ENCODE assay signal across 8 cellular contexts in the genomic region with DNA sequence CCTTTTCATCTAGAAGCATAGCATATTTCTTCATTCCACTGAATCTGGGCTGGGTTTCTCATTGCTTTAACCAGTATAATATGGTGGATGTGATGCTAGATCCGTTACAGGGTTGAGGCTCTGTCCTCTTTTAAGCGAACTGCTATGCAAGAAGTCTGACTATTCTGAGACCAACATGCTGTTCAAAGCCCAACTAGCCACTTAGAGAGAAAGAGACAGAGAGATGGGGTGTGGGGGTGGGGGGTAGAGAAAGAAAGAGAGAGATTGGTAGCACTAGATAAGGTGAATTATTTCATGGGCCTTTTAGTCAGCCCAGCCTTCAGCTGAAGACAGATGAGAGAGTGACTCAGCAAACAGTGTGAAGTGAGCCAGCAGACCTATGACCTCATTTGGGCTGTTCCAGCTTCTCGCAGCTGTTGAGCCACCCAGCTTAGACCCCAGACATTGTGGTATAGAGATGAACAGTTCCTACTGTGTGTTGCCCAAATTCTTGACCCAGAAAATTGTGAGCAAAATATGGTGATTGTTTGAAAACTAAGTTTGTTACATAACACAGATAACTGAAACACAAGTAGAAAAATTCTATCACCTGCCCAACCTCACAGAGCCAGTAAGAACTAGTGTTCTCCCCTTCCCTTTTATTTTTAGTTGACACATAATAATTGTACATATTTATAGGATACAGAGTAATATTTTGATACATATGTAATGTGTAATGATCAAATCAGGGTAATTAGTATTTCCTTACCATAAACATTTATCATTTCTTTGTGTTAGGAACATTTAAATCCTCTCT. TPM values are rescaled to one million over a fixed set of nuclear protein-coding genes. Genes with fewer than 3 reads are reported as not detected.
DNase-seq lines count a peak whose midpoint lies in the region; ATAC-seq and TF ChIP-seq lines count a peak whose summit lies in the region.

No MANE protein-coding gene starts in this region.

- H3K9me3 Mint-ChIP-seq in nephron, result peaks cover 16% of the 10 kb centered on the region

- TF ChIP-seq CTCF in nephron (IDR thresholded peaks at IDR 0.05; ENCODE audit: unreplicated experiment in 3 of 3), result no peak

- DNase-seq in COLO668 (lab: John Stamatoyannopoulos, UW; ENCODE audit: unreplicated experiment) (peak; percentile 66), NCI-H1048 (lab: John Stamatoyannopoulos, UW) (no peak), posterior vena cava (ENCODE audit: low spot score) (no peak)

- peak overlapping the region; percentile 27 to 59 (median 42) for H3K27ac Mint-ChIP-seq in nephron

- H3K4me1 Mint-ChIP-seq in nephron, result peaks cover 13% of the 10 kb centered on the region

- H3K36me3 Mint-ChIP-seq in nephron (ENCODE audit: low read depth), result peaks cover 33% of the 10 kb centered on the region

- intact Hi-C loops in posterior vena cava (cut with DNase I), result no loop called here

- no peak overlapping the region for H3K4me3 Mint-ChIP-seq in nephron

- peak; percentile 50 for ATAC-seq in GM19324 (IDR thresholded peaks at IDR 0.05; ENCODE audit: low FRiP score, unreplicated experiment)
- ATAC-seq in HG03442 (IDR thresholded peaks at IDR 0.05; ENCODE audit: unreplicated experiment), result peak; percentile 82
- peak; percentile 80 for ATAC-seq in esophagus mucosa

- H3K27me3 Mint-ChIP-seq in nephron (ENCODE audit: low read depth), result no peaks in the 10 kb centered on the region

TF ChIP-seq in PFSK-1, 5 proteins besides CTCF, POLR2A, EP300 and RAD21:
- TF ChIP-seq, protein P1, sequence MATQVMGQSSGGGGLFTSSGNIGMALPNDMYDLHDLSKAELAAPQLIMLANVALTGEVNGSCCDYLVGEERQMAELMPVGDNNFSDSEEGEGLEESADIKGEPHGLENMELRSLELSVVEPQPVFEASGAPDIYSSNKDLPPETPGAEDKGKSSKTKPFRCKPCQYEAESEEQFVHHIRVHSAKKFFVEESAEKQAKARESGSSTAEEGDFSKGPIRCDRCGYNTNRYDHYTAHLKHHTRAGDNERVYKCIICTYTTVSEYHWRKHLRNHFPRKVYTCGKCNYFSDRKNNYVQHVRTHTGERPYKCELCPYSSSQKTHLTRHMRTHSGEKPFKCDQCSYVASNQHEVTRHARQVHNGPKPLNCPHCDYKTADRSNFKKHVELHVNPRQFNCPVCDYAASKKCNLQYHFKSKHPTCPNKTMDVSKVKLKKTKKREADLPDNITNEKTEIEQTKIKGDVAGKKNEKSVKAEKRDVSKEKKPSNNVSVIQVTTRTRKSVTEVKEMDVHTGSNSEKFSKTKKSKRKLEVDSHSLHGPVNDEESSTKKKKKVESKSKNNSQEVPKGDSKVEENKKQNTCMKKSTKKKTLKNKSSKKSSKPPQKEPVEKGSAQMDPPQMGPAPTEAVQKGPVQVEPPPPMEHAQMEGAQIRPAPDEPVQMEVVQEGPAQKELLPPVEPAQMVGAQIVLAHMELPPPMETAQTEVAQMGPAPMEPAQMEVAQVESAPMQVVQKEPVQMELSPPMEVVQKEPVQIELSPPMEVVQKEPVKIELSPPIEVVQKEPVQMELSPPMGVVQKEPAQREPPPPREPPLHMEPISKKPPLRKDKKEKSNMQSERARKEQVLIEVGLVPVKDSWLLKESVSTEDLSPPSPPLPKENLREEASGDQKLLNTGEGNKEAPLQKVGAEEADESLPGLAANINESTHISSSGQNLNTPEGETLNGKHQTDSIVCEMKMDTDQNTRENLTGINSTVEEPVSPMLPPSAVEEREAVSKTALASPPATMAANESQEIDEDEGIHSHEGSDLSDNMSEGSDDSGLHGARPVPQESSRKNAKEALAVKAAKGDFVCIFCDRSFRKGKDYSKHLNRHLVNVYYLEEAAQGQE (IDR thresholded peaks at IDR 0.05; ENCODE audit: insufficient read depth in 1 of 2, low read depth in 2 of 2, low read length in 2 of 2), result no peak
- peak; percentile 35; the same call in 1 of the 2 replicates for TF ChIP-seq TAF1 (IDR thresholded peaks at IDR 0.05; ENCODE audit: borderline replicate concordance, insufficient read depth, low read length)
- no peak for TF ChIP-seq POLR2AphosphoS5 (IDR thresholded peaks at IDR 0.05; ENCODE audit: low read depth, low read length)
TF ChIP-seq in PFSK-1: peak in this region for 1.

RNA-seq across cellular contexts. Expression of gene PRKACB, which starts 40.7 kb away (rescaled TPM):
- 15.3 TPM for polyA plus RNA-seq in PFSK-1 (2012; ENCODE audit: insufficient read length, low read depth)
- total RNA-seq in esophagus mucosa (13.4 TPM), posterior vena cava (10 to 100 TPM; 69.2 to 80.2 TPM)
